ENCODE assay signal across 24 cellular contexts in genomic region chr3:65443739-65444447, GRCh38.
DNase-seq lines count a peak whose midpoint lies in the region; ATAC-seq, FAIRE-seq and TF ChIP-seq lines count a peak whose summit lies in the region.
"Had no signal": no experiment of that assay in that cellular context is flagged by ENCODE, and none has a peak within 500 bp of the region (broad histone marks: within the 10 kb centered on the region; RNA-seq: fewer than 3 reads in every experiment).

No MANE protein-coding gene starts in this region.

- CTCF ChIA-PET in activated CD4-positive, alpha-beta T cell treated with anti-CD3 and anti-CD28 coated beads for 36 hours (lab: Charles Lee): no interaction called here

- H3K27me3 ChIP-seq in lower lobe of right lung (ENCODE audit: low read depth): no peaks in the 10 kb centered on the region

- H3K36me3 ChIP-seq in lower lobe of right lung: no peaks in the 10 kb centered on the region

- H3K36me3 Mint-ChIP-seq in activated CD4-positive, alpha-beta T cell treated with anti-CD3 and anti-CD28 coated beads for 36 hours (ENCODE audit: low read depth): no peaks in the 10 kb centered on the region

- intact Hi-C loops in lower lobe of right lung (cut with DNase I): no loop called here
- intact Hi-C loops in activated CD4-positive, alpha-beta T cell treated with anti-CD3 and anti-CD28 coated beads for 36 hours (cut with DNase I, micrococcal nuclease): no loop called here

- no peaks in the 10 kb centered on the region for H3K9me3 Mint-ChIP-seq in activated CD4-positive, alpha-beta T cell treated with anti-CD3 and anti-CD28 coated beads for 36 hours (ENCODE audit: low read depth)

- ATAC-seq in lower lobe of right lung: no peak
- no peak for ATAC-seq in activated CD4-positive, alpha-beta T cell treated with anti-CD3 and anti-CD28 coated beads for 36 hours

- POLR2A ChIA-PET in activated CD4-positive, alpha-beta T cell treated with anti-CD3 and anti-CD28 coated beads for 36 hours (lab: Charles Lee): no interaction called here

- H3K4me1 Mint-ChIP-seq in activated CD4-positive, alpha-beta T cell treated with anti-CD3 and anti-CD28 coated beads for 36 hours: no peaks in the 10 kb centered on the region

- H3K27ac Mint-ChIP-seq in activated CD4-positive, alpha-beta T cell treated with anti-CD3 and anti-CD28 coated beads for 36 hours: no peak overlapping the region

- no peaks in the 10 kb centered on the region for H3K9me3 ChIP-seq in lower lobe of right lung

- TF ChIP-seq CTCF in HFF-Myc (IDR thresholded peaks at IDR 0.05; ENCODE audit: low read depth, low read length, missing control alignments) (no peak), lower lobe of right lung (IDR thresholded peaks at IDR 0.05) (no peak)

- H3K27ac ChIP-seq in lower lobe of right lung: no peak overlapping the region
- H3K27ac ChIP-seq: RWPE1 had no signal

- no peak overlapping the region for H3K4me3 Mint-ChIP-seq in activated CD4-positive, alpha-beta T cell treated with anti-CD3 and anti-CD28 coated beads for 36 hours

- FAIRE-seq in endometrium (lab: Jason Lieb, UNC): peak; percentile 39
- FAIRE-seq: GM19239 had no signal

- H3K4me3 ChIP-seq in HFF-Myc (replicated peaks; ENCODE audit: low read depth, low read length) (no peak overlapping the region), lower lobe of right lung (no peak overlapping the region)

- no peaks in the 10 kb centered on the region for H3K4me1 ChIP-seq in lower lobe of right lung

- peak; percentile 4 for DNase-seq in EH (ENCODE audit: low read depth)
- DNase-seq in HFF-Myc (ENCODE audit: extremely low read depth, low read depth): peak; percentile 2
- DNase-seq in NOMO-1 treated with dmso at 0.1 percent for 144 hours (lab: John Stamatoyannopoulos, UW; ENCODE audit: unreplicated experiment): no peak
- DNase-seq in lower lobe of right lung: no peak
- no peak for DNase-seq in SIG-M5 treated with dmso at 0.1 percent for 504 hours (lab: John Stamatoyannopoulos, UW; ENCODE audit: unreplicated experiment)
- no peak for DNase-seq in activated CD4-positive, alpha-beta T cell treated with anti-CD3 and anti-CD28 coated beads for 36 hours
- DNase-seq: Calu3; DMS79 treated with DMSO at 0.1 percent for 48 hours; GOT3; HCEC 1CT; KBM-7; MV-4-11; NCI-H1105 treated with DMSO at 0.1 percent for 48 hours; NCI-H146; NCI-H1930; NCI-H2107; NCI-H526; NCI-H82; NK-92 treated with Interleukin-12 subunit alpha and Interleukin-12 subunit beta, amount 100 ng/mL, for 24 hours; SHP77; T-helper 1 cell had no signal

- H3K27me3 Mint-ChIP-seq in activated CD4-positive, alpha-beta T cell treated with anti-CD3 and anti-CD28 coated beads for 36 hours: no peaks in the 10 kb centered on the region

Comparison
In these comparisons a context has a peak if more than half of its experiments do, and no peak if none do; other contexts are left out.
1. DNase-seq: peak in EH (single experiment) and HFF-Myc (single experiment); none in NOMO-1 treated with dmso at 0.1 percent for 144 hours (single experiment), lower lobe of right lung (single experiment), SIG-M5 treated with dmso at 0.1 percent for 504 hours (single experiment) and activated CD4-positive, alpha-beta T cell treated with anti-CD3 and anti-CD28 coated beads for 36 hours (single experiment).